In genomic region chr2:240326246-240326645, GRCh38 we compare ENCODE assay signal across 22 cellular contexts.
DNase-seq lines count a peak whose midpoint lies in the region; ATAC-seq and TF ChIP-seq lines count a peak whose summit lies in the region.
"Had no signal": no experiment of that assay in that cellular context is flagged by ENCODE, and none has a peak within 500 bp of the region (broad histone marks: within the 10 kb centered on the region; RNA-seq: fewer than 3 reads in every experiment).

No MANE protein-coding gene starts in this region.

- H3K9me3 ChIP-seq in neural progenitor cell (ENCODE audit: low read depth): no peaks in the 10 kb centered on the region
- H3K9me3 ChIP-seq: colonic mucosa, SK-N-SH, suprapubic skin, uterus had no signal

- no peaks in the 10 kb centered on the region for H3K36me3 ChIP-seq in neural progenitor cell
- H3K36me3 ChIP-seq: colonic mucosa, left ventricle myocardium inferior, suprapubic skin, uterus, WERI-Rb-1 had no signal

- no peaks in the 10 kb centered on the region for H3F3A ChIP-seq in neural progenitor cell (ENCODE audit: low read depth)

- H3K4me2 ChIP-seq in neural progenitor cell: no peak overlapping the region
- H3K4me2 ChIP-seq: SK-N-SH had no signal

- ATAC-seq in GM18861 (IDR thresholded peaks at IDR 0.05; ENCODE audit: unreplicated experiment) (no peak), HG03439 (IDR thresholded peaks at IDR 0.05; ENCODE audit: unreplicated experiment) (no peak), HG03457 (IDR thresholded peaks at IDR 0.05; ENCODE audit: unreplicated experiment) (no peak)

- H3K9ac ChIP-seq in neural progenitor cell: no peak overlapping the region
- H3K9ac ChIP-seq: SK-N-SH had no signal

- peaks cover 20% of the 10 kb centered on the region for H3K4me1 ChIP-seq in neural progenitor cell
- H3K4me1 ChIP-seq: colonic mucosa, uterus had no signal

- no peaks in the 10 kb centered on the region for H3K79me2 ChIP-seq in neural progenitor cell (ENCODE audit: low read depth)

- peaks cover 17% of the 10 kb centered on the region for H3K4me1 Mint-ChIP-seq in neural progenitor cell

- peaks cover 8% of the 10 kb centered on the region for H3K27me3 Mint-ChIP-seq in neural progenitor cell (ENCODE audit: insufficient read depth, low read depth)
- H3K27me3 Mint-ChIP-seq: activated naive CD8-positive, alpha-beta T cell had no signal

- no peak for TF ChIP-seq CTCF in coronary artery (IDR thresholded peaks at IDR 0.05)
- no peak for TF ChIP-seq CTCF in neural progenitor cell (IDR thresholded peaks at IDR 0.05)

- H4K20me1 ChIP-seq in neural progenitor cell (ENCODE audit: low read depth): no peaks in the 10 kb centered on the region

- peak; percentile 62 for DNase-seq in Daoy (ENCODE audit: low read depth)
- peak; percentile 34 for DNase-seq in M059J (ENCODE audit: low read depth)
- DNase-seq in coronary artery (ENCODE audit: low spot score): peak; percentile 12
- DNase-seq in neural progenitor cell (ENCODE audit: low spot score): peak; percentile 49
- DNase-seq in HuH-7 (ENCODE audit: low spot score): no peak
- DNase-seq: activated CD8-positive, alpha-beta memory T cell treated with anti-CD3 and anti-CD28 coated beads, Interleukin-2, amount 50 U/mL, for 48 hours; CD4-positive, alpha-beta T cell; colonic mucosa; DMS 273 treated with DMSO at 0.1 percent for 48 hours; GF-D8; NCI-H1092 treated with DMSO at 0.1 percent for 48 hours; WERI-Rb-1 had no signal

- no peaks in the 10 kb centered on the region for H3K36me3 Mint-ChIP-seq in neural progenitor cell
- H3K36me3 Mint-ChIP-seq: activated naive CD8-positive, alpha-beta T cell had no signal

- no peak overlapping the region for H3K27ac Mint-ChIP-seq in neural progenitor cell
- H3K27ac Mint-ChIP-seq: activated naive CD8-positive, alpha-beta T cell; activated T-helper 2 cell treated with anti-CD3 and anti-CD28 coated beads, Interferon-gamma antibody, Interleukin-2, Interleukin-4, amounts not matched to agents 10 μg/mL and 5 μg/mL and 100 μg/mL, durations not matched to agents 14 hours and 24 hours and 36 hours; CD4-positive, alpha-beta T cell had no signal

- no peaks in the 10 kb centered on the region for H3K9me3 Mint-ChIP-seq in neural progenitor cell
- H3K9me3 Mint-ChIP-seq: activated T-helper 2 cell treated with anti-CD3 and anti-CD28 coated beads, Interferon-gamma antibody, Interleukin-2, Interleukin-4, amounts not matched to agents 10 μg/mL and 5 μg/mL and 100 μg/mL, durations not matched to agents 14 hours and 24 hours and 36 hours had no signal

- H2AFZ ChIP-seq in neural progenitor cell (replicated peaks): no peak overlapping the region

- H3K27ac ChIP-seq in coronary artery: no peak overlapping the region
- no peak overlapping the region for H3K27ac ChIP-seq in neural progenitor cell
- H3K27ac ChIP-seq: colonic mucosa, left ventricle myocardium inferior, suprapubic skin, uterus, WERI-Rb-1 had no signal

- H3K27me3 ChIP-seq in neural progenitor cell: peaks cover under 1% of the 10 kb centered on the region
- H3K27me3 ChIP-seq: colonic mucosa, uterus had no signal

- no peak overlapping the region for H3K4me3 Mint-ChIP-seq in neural progenitor cell
- H3K4me3 Mint-ChIP-seq: activated naive CD8-positive, alpha-beta T cell; CD4-positive, alpha-beta T cell; nephron had no signal

- H3K4me3 ChIP-seq in coronary artery (no peak overlapping the region), neural progenitor cell (no peak overlapping the region)
- H3K4me3 ChIP-seq: colonic mucosa, left ventricle myocardium inferior, suprapubic skin, uterus had no signal
